Comparison of ENCODE assay signal across 12 cellular contexts in genomic region chr1:180117764-180118116, GRCh38. TPM values are rescaled to one million over a fixed set of nuclear protein-coding genes. Genes with fewer than 3 reads are reported as not detected.
DNase-seq lines count a peak whose midpoint lies in the region; ATAC-seq and TF ChIP-seq lines count a peak whose summit lies in the region.
"Had no signal": no experiment of that assay in that cellular context is flagged by ENCODE, and none has a peak within 500 bp of the region (broad histone marks: within the 10 kb centered on the region; RNA-seq: fewer than 3 reads in every experiment).

No MANE protein-coding gene starts in this region.

- TF ChIP-seq CTCF in fibroblast of pulmonary artery (IDR thresholded peaks at IDR 0.05; ENCODE audit: low read length, missing control alignments) (no peak), osteocyte (IDR thresholded peaks at IDR 0.05) (no peak)

- H3K4me3 Mint-ChIP-seq in osteocyte (ENCODE audit: unreplicated experiment) = no peak overlapping the region
- H3K4me3 Mint-ChIP-seq: activated naive CD8-positive, alpha-beta T cell treated with anti-CD3 and anti-CD28 coated beads for 36 hours; naive B cell had no signal

- H3K27me3 Mint-ChIP-seq in osteocyte (ENCODE audit: unreplicated experiment) = no peaks in the 10 kb centered on the region
- H3K27me3 Mint-ChIP-seq: activated naive CD8-positive, alpha-beta T cell treated with anti-CD3 and anti-CD28 coated beads for 36 hours had no signal

- H3K27ac Mint-ChIP-seq in osteocyte (ENCODE audit: unreplicated experiment) = peak overlapping the region; percentile 45
- H3K27ac Mint-ChIP-seq: activated naive CD8-positive, alpha-beta T cell treated with anti-CD3 and anti-CD28 coated beads for 36 hours; naive B cell had no signal

- DNase-seq in ELF-1 (ENCODE audit: low read depth, low spot score) (peak; percentile 11), RPMI7951 (ENCODE audit: low read depth) (peak; percentile 58), fibroblast of pulmonary artery (ENCODE audit: low read depth) (peak; percentile 75), osteocyte (ENCODE audit: extremely low spot score, unreplicated experiment) (no peak), T-helper 9 cell (no peak), NCI-H1417 treated with DMSO at 0.1 percent for 48 hours (lab: John Stamatoyannopoulos, UW) (no peak)
- DNase-seq: activated naive CD8-positive, alpha-beta T cell treated with anti-CD3 and anti-CD28 coated beads for 36 hours; effector memory CD4-positive, alpha-beta T cell; naive B cell; NCI-H2029 had no signal

- peaks cover 7% of the 10 kb centered on the region for H3K4me1 Mint-ChIP-seq in osteocyte (ENCODE audit: unreplicated experiment)
- H3K4me1 Mint-ChIP-seq: activated naive CD8-positive, alpha-beta T cell treated with anti-CD3 and anti-CD28 coated beads for 36 hours; naive B cell had no signal

- peaks cover 17% of the 10 kb centered on the region for H3K36me3 Mint-ChIP-seq in osteocyte (ENCODE audit: unreplicated experiment)

- H3K9me3 Mint-ChIP-seq in osteocyte (ENCODE audit: unreplicated experiment) = peaks cover 11% of the 10 kb centered on the region
- H3K9me3 Mint-ChIP-seq: naive B cell had no signal

- ATAC-seq in HG03135 (IDR thresholded peaks at IDR 0.05; ENCODE audit: unreplicated experiment) (no peak), GM21723 (IDR thresholded peaks at IDR 0.05; ENCODE audit: unreplicated experiment) (no peak)

- H3K4me3 ChIP-seq in fibroblast of pulmonary artery (replicated peaks; ENCODE audit: low read depth, low read length) = no peak overlapping the region

RNA-seq across cellular contexts. Expression of gene QSOX1, which starts 36.9 kb away (rescaled TPM):
- 53.3 and 62.4 TPM in 2 replicates for total RNA-seq in RPMI7951 (2014; rRNA removed; shearing (Covaris generic))
- total RNA-seq in osteocyte = 152 and 162 TPM in 2 replicates

Comparison
In these comparisons a context has a peak if more than half of its experiments do, and no peak if none do; other contexts are left out.
1. DNase-seq: peak in ELF-1 (single experiment), RPMI7951 (single experiment) and fibroblast of pulmonary artery (single experiment); none in osteocyte (single experiment), T-helper 9 cell (single experiment) and NCI-H1417 treated with DMSO at 0.1 percent for 48 hours (single experiment).